10 cellular contexts compared by ENCODE assay signal in the genomic region with DNA sequence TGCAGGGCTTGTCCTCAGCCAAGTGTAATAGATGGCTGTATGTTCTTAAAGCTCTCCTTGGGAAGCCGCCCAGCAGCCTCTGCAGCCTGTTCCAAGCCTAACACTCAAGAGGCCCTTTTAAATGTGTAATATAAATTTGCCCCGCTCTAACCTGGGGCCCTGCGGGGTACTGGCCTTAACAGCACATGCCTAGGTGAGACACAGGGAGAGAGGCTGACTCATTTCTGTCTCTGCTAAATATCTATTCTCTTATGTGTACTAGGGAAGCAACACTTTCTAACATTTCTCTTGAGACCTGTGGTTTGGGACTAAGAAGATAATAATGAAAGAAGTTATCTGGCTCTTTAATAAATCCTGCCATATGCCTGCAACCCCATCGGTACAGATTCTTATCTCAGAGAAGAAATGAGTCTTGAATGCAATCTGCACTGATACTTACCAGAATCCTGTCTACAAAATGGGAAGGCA. TPM values are rescaled to one million over a fixed set of nuclear protein-coding genes. Genes with fewer than 3 reads are reported as not detected.
DNase-seq lines count a peak whose midpoint lies in the region; ATAC-seq, FAIRE-seq and TF ChIP-seq lines count a peak whose summit lies in the region.
"Had no signal": no experiment of that assay in that cellular context is flagged by ENCODE, and none has a peak within 500 bp of the region (broad histone marks: within the 10 kb centered on the region; RNA-seq: fewer than 3 reads in every experiment).

No MANE protein-coding gene starts in this region.

- H3K9ac ChIP-seq in rectal smooth muscle tissue (ENCODE audit: low read length) = no peak overlapping the region

- in situ Hi-C loops in astrocyte of the spinal cord (cut with HindIII; ENCODE audit: low sequenced_read_pairs) = no loop called here

- H3K4me1 ChIP-seq in rectal smooth muscle tissue (ENCODE audit: control insufficient read depth, insufficient read depth, low read length) = peaks cover 30% of the 10 kb centered on the region

- no peak for TF ChIP-seq POLR2A in GM12891 (IDR thresholded peaks at IDR 0.05; ENCODE audit: low read depth, low read length)

- H3K4me3 ChIP-seq in astrocyte of the spinal cord (ENCODE audit: low read depth, low read length) (no peak overlapping the region), rectal smooth muscle tissue (ENCODE audit: low read length) (no peak overlapping the region)
- H3K4me3 ChIP-seq: ovary had no signal

- H3K27ac ChIP-seq in rectal smooth muscle tissue (ENCODE audit: low read depth, low read length) = peak overlapping the region; percentile 74
- H3K27ac ChIP-seq: ovary had no signal

- no peaks in the 10 kb centered on the region for H3K36me3 ChIP-seq in rectal smooth muscle tissue (ENCODE audit: control insufficient read depth, insufficient read depth, low read length)
- H3K36me3 ChIP-seq: ovary had no signal

- no peak for TF ChIP-seq CTCF in astrocyte of the spinal cord (IDR thresholded peaks at IDR 0.05; ENCODE audit: low read depth, low read length)

- H3K27me3 ChIP-seq in rectal smooth muscle tissue (ENCODE audit: control insufficient read depth, insufficient read depth, low read length) = no peaks in the 10 kb centered on the region
- H3K27me3 ChIP-seq: ovary had no signal

- ATAC-seq in GM18868 (IDR thresholded peaks at IDR 0.05; ENCODE audit: unreplicated experiment) (peak; percentile 94), HG03064 (IDR thresholded peaks at IDR 0.05; ENCODE audit: low read depth, unreplicated experiment) (peak; percentile 76)

- no peak for FAIRE-seq in GM12891 (lab: Jason Lieb, UNC)

- DNase-seq in astrocyte of the spinal cord (ENCODE audit: low read depth, low spot score) = peak; percentile 92
- DNase-seq in GM12891 (ENCODE audit: insufficient read length, low spot score) = no peak
- no peak for DNase-seq in stimulated activated CD4-positive, alpha-beta T cell treated with anti-CD3 and anti-CD28 coated beads, Interleukin-2, amount 100 ng/mL, for 24 hours
- no peak for DNase-seq in NCI-H2227 (lab: John Stamatoyannopoulos, UW; ENCODE audit: unreplicated experiment)
- no peak for DNase-seq in AG08396 (ENCODE audit: low spot score)
- DNase-seq: NCI-H2081, ovary had no signal

TF ChIP-seq in GM12891, 5 proteins besides CTCF, POLR2A, EP300 and RAD21:
- TF ChIP-seq PAX5 (IDR thresholded peaks at IDR 0.05; ENCODE audit: insufficient read depth, low read length, severe bottlenecking) = no peak
- TF ChIP-seq SPI1 (IDR thresholded peaks at IDR 0.05; ENCODE audit: low read depth, low read length) = no peak
- TF ChIP-seq POU2F2 (IDR thresholded peaks at IDR 0.05; ENCODE audit: low read depth, low read length) = no peak

RNA-seq across cellular contexts. Expression of a gene that starts 14.7 kb away (rescaled TPM):
- not detected for polyA plus RNA-seq in GM12891 (2012; ENCODE audit: low read depth, missing spikeins)

RNA-seq across cellular contexts. Expression of a gene that starts 59.3 kb away (rescaled TPM):
- not detected for polyA plus RNA-seq in GM12891 (2012; ENCODE audit: low read depth, missing spikeins)
- polyA plus RNA-seq: ovary had no signal
